Comparison of ENCODE assay signal across 8 cellular contexts in the genomic region with DNA sequence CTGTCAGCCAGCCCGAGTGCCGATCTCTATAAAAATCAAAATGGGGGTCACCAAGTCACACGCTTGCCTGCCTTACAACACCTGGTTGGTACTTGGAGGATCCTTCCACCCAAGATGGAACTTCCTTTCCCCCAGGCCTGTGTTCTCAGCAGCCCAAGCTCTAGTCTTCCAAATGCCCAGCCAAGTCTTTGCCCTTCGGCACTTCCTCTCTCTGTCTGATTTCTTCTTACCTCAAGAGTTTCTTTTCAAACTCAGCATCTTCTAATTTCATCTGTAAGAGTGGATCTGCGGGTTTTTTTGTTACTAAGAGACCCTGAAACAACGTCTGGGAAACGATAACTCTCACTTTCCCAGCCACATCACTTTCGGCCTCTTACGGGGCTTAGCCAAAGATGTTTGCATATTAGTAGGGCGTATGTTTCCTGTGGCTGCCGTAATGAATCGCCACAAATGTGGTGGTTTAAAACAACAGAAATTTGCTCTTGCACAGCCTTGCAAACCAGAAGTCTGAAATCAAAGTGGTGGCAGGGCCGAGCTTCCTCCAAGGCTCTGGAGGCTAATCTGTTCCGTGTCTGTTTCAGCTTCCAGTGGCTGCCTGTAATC.
DNase-seq lines count a peak whose midpoint lies in the region; ATAC-seq and TF ChIP-seq lines count a peak whose summit lies in the region.

No MANE protein-coding gene starts in this region.

- no peak overlapping the region for H3K4me3 ChIP-seq in BE2C (ENCODE audit: low read depth, low read length)
- H3K4me3 ChIP-seq in MM.1S (ENCODE audit: low read length) = no peak overlapping the region
- H3K4me3 ChIP-seq in thyroid gland (replicated peaks in 1 of 3) = no peak overlapping the region
- no peak overlapping the region for H3K4me3 ChIP-seq in PC-9

- no peaks in the 10 kb centered on the region for H3K27me3 ChIP-seq in BE2C
- H3K27me3 ChIP-seq in MM.1S (replicated peaks; ENCODE audit: insufficient read depth, low read length) = peaks cover 40% of the 10 kb centered on the region
- no peaks in the 10 kb centered on the region for H3K27me3 ChIP-seq in thyroid gland
- no peaks in the 10 kb centered on the region for H3K27me3 ChIP-seq in PC-9 (ENCODE audit: insufficient read depth, low read depth)

- no TSS peak for BruUV-seq in PC-9 (replicated peaks; lab: Mats Ljungman, UMichigan)

- CTCF ChIA-PET in PC-9 (lab: Charles Lee) = no interaction called here

- POLR2A ChIA-PET in PC-9 (lab: Charles Lee; ENCODE audit: unreplicated experiment) = no interaction called here

- intact Hi-C loops in thyroid gland (cut with DNase I) (no loop called here), PC-9 (cut with micrococcal nuclease; ENCODE audit: unreplicated experiment) (no loop called here)

- DNase-seq in BE2C (peak; percentile 36), MM.1S (peak; percentile 58), HK-2 (ENCODE audit: unreplicated experiment) (no peak), thyroid gland (no peak), NCI-H2196 (lab: John Stamatoyannopoulos, UW; ENCODE audit: unreplicated experiment) (no peak), PC-9 (no peak)

- H3K9me3 ChIP-seq in BE2C = no peaks in the 10 kb centered on the region
- H3K9me3 ChIP-seq in MM.1S (replicated peaks; ENCODE audit: insufficient read depth, low read length) = no peaks in the 10 kb centered on the region; the same call in 1 of the 2 replicates
- H3K9me3 ChIP-seq in thyroid gland = no peaks in the 10 kb centered on the region
- no peaks in the 10 kb centered on the region for H3K9me3 ChIP-seq in PC-9 (ENCODE audit: insufficient read depth, low read depth)

- peaks cover 10% of the 10 kb centered on the region for H3K36me3 ChIP-seq in BE2C
- H3K36me3 ChIP-seq in MM.1S (replicated peaks; ENCODE audit: insufficient read depth, low read length) = no peaks in the 10 kb centered on the region
- no peaks in the 10 kb centered on the region for H3K36me3 ChIP-seq in thyroid gland
- H3K36me3 ChIP-seq in PC-9 (ENCODE audit: low read depth) = no peaks in the 10 kb centered on the region

- no peak for TF ChIP-seq CTCF in BE2C (IDR thresholded peaks at IDR 0.05; ENCODE audit: low read depth, low read length)
- no peak for TF ChIP-seq CTCF in MM.1S (IDR thresholded peaks at IDR 0.05; ENCODE audit: low read length)
- no peak for TF ChIP-seq CTCF in thyroid gland (IDR thresholded peaks at IDR 0.05)
- TF ChIP-seq CTCF in PC-9 (conservative IDR thresholded peaks at IDR 0.05) = no peak

- H4K20me1 ChIP-seq in MM.1S (ENCODE audit: insufficient read depth, low read length) (no peaks in the 10 kb centered on the region), PC-9 (ENCODE audit: insufficient read depth) (no peaks in the 10 kb centered on the region)

- H3K27ac ChIP-seq in MM.1S (ENCODE audit: low read length) (no peak overlapping the region), thyroid gland (no peak overlapping the region), PC-9 (no peak overlapping the region)

- H3F3A ChIP-seq in MM.1S (ENCODE audit: insufficient read depth, low read length) (no peaks in the 10 kb centered on the region), PC-9 (ENCODE audit: insufficient read depth, low read depth) (no peaks in the 10 kb centered on the region)

- 89 to 90% methylated on average over 14 of the region's 14 CpGs for WGBS in thyroid gland, 2 donors

- H3K9me2 ChIP-seq in MM.1S (replicated peaks; ENCODE audit: insufficient read depth, low read length) (no peaks in the 10 kb centered on the region), PC-9 (ENCODE audit: insufficient read depth) (no peaks in the 10 kb centered on the region)

- H2AFZ ChIP-seq in MM.1S (ENCODE audit: low read length) = no peak overlapping the region
- H2AFZ ChIP-seq in PC-9 = no peak overlapping the region

- H3K9ac ChIP-seq in MM.1S (ENCODE audit: low read length) = no peak overlapping the region

- TF ChIP-seq POLR2A in thyroid gland (IDR thresholded peaks at IDR 0.05) = no peak

- ATAC-seq in GM18909 (IDR thresholded peaks at IDR 0.05; ENCODE audit: poor library complexity, unreplicated experiment) (peak; percentile 96), HG02759 (IDR thresholded peaks at IDR 0.05; ENCODE audit: unreplicated experiment) (peak; percentile 93)

- H3K4me1 ChIP-seq in BE2C (peaks cover 53% of the 10 kb centered on the region), MM.1S (ENCODE audit: low read length) (peaks cover 3% of the 10 kb centered on the region; the same call in 1 of the 2 replicates), thyroid gland (no peaks in the 10 kb centered on the region), PC-9 (replicated peaks; ENCODE audit: insufficient read depth) (no peaks in the 10 kb centered on the region)

- H3K4me2 ChIP-seq in MM.1S (ENCODE audit: low read depth, low read length) (no peak overlapping the region), PC-9 (no peak overlapping the region)

- H3K79me2 ChIP-seq in MM.1S (ENCODE audit: low read length) = no peaks in the 10 kb centered on the region
- no peaks in the 10 kb centered on the region for H3K79me2 ChIP-seq in PC-9 (ENCODE audit: low read depth)

Comparison
In these comparisons a context has a peak if more than half of its experiments do, and no peak if none do; other contexts are left out.
1. DNase-seq: peak in BE2C (single experiment) and MM.1S (single experiment); none in HK-2 (single experiment), thyroid gland (0 of 2), NCI-H2196 (single experiment) and PC-9 (0 of 2).